Comparison of ENCODE assay signal across 8 cellular contexts in genomic region chr19:5680437-5681368, GRCh38. TPM values are rescaled to one million over a fixed set of nuclear protein-coding genes. Genes with fewer than 3 reads are reported as not detected.
DNase-seq lines count a peak whose midpoint lies in the region; ATAC-seq, FAIRE-seq and TF ChIP-seq lines count a peak whose summit lies in the region.

Gene HSD11B1L (plus strand): TSS chr19:5681027. CDS start chr19:5684833, 3,806 bp downstream.
Gene MICOS13 (minus strand): TSS chr19:5680516. CDS start chr19:5680486, 30 bp downstream.

- peak within 1 kb of the TSS; percentile 81; the same call in 1 of the 2 replicates for H2BK5ac ChIP-seq in H1 (ENCODE audit: low read depth, low read length)
- peak within 1 kb of the TSS; percentile 66 for H2BK5ac ChIP-seq in mesenchymal stem cell (ENCODE audit: low read depth, low read length, poor library complexity, severe bottlenecking)

- no peak for TF ChIP-seq POLR2A in H1 (IDR thresholded peaks at IDR 0.05; ENCODE audit: control extremely low read depth in 1 of 2, low read depth in 2 of 2, low read length in 2 of 2)

- H3K23ac ChIP-seq in H1 (ENCODE audit: insufficient read length) (no peak within 1 kb of the TSS), mesenchymal stem cell (ENCODE audit: low read length in 2 of 2) (peak within 1 kb of the TSS in 1 of 2 experiments; percentile 90)

- no peak for TF ChIP-seq RAD21 in H1 (IDR thresholded peaks at IDR 0.05 in 1 of 2, conservative IDR thresholded peaks at IDR 0.05 in 1 of 2; ENCODE audit: low read depth in 2 of 2, low read length in 2 of 2)

- peaks cover 15% of the 10 kb centered on the region; the same call in 1 of the 2 replicates for H3K23me2 ChIP-seq in H1 (ENCODE audit: low read depth, low read length)

- peak within 1 kb of the TSS; percentile 98 for H3K27ac ChIP-seq in CD8-positive, alpha-beta memory T cell (ENCODE audit: low read depth, low read length)
- H3K27ac ChIP-seq in H1 (ENCODE audit: low read depth, low read length) (peak within 1 kb of the TSS; percentile 88), mesenchymal stem cell (ENCODE audit: low read length, poor library complexity, severe bottlenecking) (peak within 1 kb of the TSS; percentile 80)

- peaks cover 0 to 10% of the 10 kb centered on the region in 2 experiments for H4K20me1 ChIP-seq in H1 (replicated peaks in 1 of 2; ENCODE audit: control insufficient read depth in 1 of 2, insufficient read depth in 2 of 2, low read length in 2 of 2)

- H2AK5ac ChIP-seq in H1 (ENCODE audit: low read depth, low read length) (0 out of 2 replicates have a peak within 1 kb of the TSS, but pooled peaks have one; percentile 90), mesenchymal stem cell (ENCODE audit: low read length, severe bottlenecking) (peak within 1 kb of the TSS; percentile 3)

- no peaks in the 10 kb centered on the region for H3K36me3 ChIP-seq in CD8-positive, alpha-beta memory T cell (ENCODE audit: insufficient read depth, low read length)
- 0 out of 8 replicates have a peak, but pooled peaks cover 0 to 2% (median 0%) of the 10 kb centered on the region in 4 experiments for H3K36me3 ChIP-seq in H1 (ENCODE audit: control insufficient read depth in 2 of 4, insufficient read depth in 4 of 4, low read length in 3 of 4)
- H3K36me3 ChIP-seq in mesenchymal stem cell (ENCODE audit: control insufficient read depth in 1 of 2, insufficient read depth in 2 of 2, low read depth in 1 of 2, low read length in 2 of 2): peaks cover 5 to 25% of the 10 kb centered on the region in 2 experiments

- H3K4me3 ChIP-seq in CD8-positive, alpha-beta memory T cell (ENCODE audit: low read length): peak within 1 kb of the TSS; percentile 99
- H3K4me3 ChIP-seq in H1 (ENCODE audit: extremely low read depth in 1 of 4, insufficient read depth in 2 of 4, low read depth in 3 of 4, low read length in 4 of 4) (peak within 1 kb of the TSS; percentile 58 to 83 (median 76)), mesenchymal stem cell (ENCODE audit: insufficient read depth in 1 of 2, low read depth in 1 of 2, low read length in 2 of 2) (peak within 1 kb of the TSS; percentile 74 to 99)

- no peak for TF ChIP-seq CTCF in H1 (IDR thresholded peaks at IDR 0.05; ENCODE audit: control extremely low read depth in 1 of 3, insufficient read depth in 1 of 3, low read depth in 1 of 3, low read length in 3 of 3)

- peak within 1 kb of the TSS; percentile 88 to 100 (median 100) for H3K27ac Mint-ChIP-seq in CD8-positive, alpha-beta memory T cell

- peak within 1 kb of the TSS; percentile 92; the same call in 1 of the 2 replicates for H2AFZ ChIP-seq in H1 (ENCODE audit: low read length)
- H2AFZ ChIP-seq in mesenchymal stem cell (ENCODE audit: low read depth, low read length): peak within 1 kb of the TSS; percentile 29

- TF ChIP-seq EP300 in H1 (IDR thresholded peaks at IDR 0.05; ENCODE audit: borderline replicate concordance in 1 of 2, low read depth in 2 of 2, low read length in 2 of 2): no peak

- H3K4ac ChIP-seq in H1 (replicated peaks; ENCODE audit: insufficient read length, low read depth, low read length) (peak within 1 kb of the TSS; percentile 94), mesenchymal stem cell (ENCODE audit: low read depth in 1 of 2, low read length in 2 of 2) (peak within 1 kb of the TSS; percentile 41 to 94)

- no peaks in the 10 kb centered on the region for H3K27me3 ChIP-seq in CD8-positive, alpha-beta memory T cell (ENCODE audit: insufficient read depth, low read length, poor library complexity, severe bottlenecking)
- H3K27me3 ChIP-seq in H1 (replicated peaks in 1 of 4; ENCODE audit: control insufficient read depth in 3 of 4, extremely low read depth in 1 of 4, insufficient read depth in 3 of 4, low read length in 3 of 4): no peaks in the 10 kb centered on the region
- H3K27me3 ChIP-seq in mesenchymal stem cell (ENCODE audit: control insufficient read depth in 1 of 2, insufficient read depth in 1 of 2, low read length in 2 of 2): no peaks in the 10 kb centered on the region

- peaks cover 21% of the 10 kb centered on the region for H3K4me1 ChIP-seq in CD8-positive, alpha-beta memory T cell (ENCODE audit: insufficient read depth, low read length)
- H3K4me1 ChIP-seq in H1 (replicated peaks in 1 of 4; ENCODE audit: control insufficient read depth in 3 of 4, insufficient read depth in 4 of 4, low read length in 3 of 4): peaks cover 0 to 14% (median 0%) of the 10 kb centered on the region in 4 experiments; a peak in 5 of 7 replicates
- H3K4me1 ChIP-seq in mesenchymal stem cell (ENCODE audit: control insufficient read depth, insufficient read depth, low read depth, low read length): peaks cover 23% of the 10 kb centered on the region

- H2BK12ac ChIP-seq in H1 (ENCODE audit: low read depth, low read length) (peak within 1 kb of the TSS; percentile 80; the same call in 1 of the 2 replicates), mesenchymal stem cell (ENCODE audit: low read length in 2 of 2) (peak within 1 kb of the TSS; percentile 55 to 61)

- ATAC-seq in GM19468 (IDR thresholded peaks at IDR 0.05; ENCODE audit: extremely low read depth, unreplicated experiment): peak; percentile 85

- H3K4me1 Mint-ChIP-seq in CD8-positive, alpha-beta memory T cell: peaks cover 18 to 31% (median 31%) of the 10 kb centered on the region in 3 donors

- peak within 1 kb of the TSS; percentile 22 for H2BK120ac ChIP-seq in H1 (replicated peaks; ENCODE audit: low read depth, low read length)
- H2BK120ac ChIP-seq in mesenchymal stem cell (ENCODE audit: low read depth, low read length): peak within 1 kb of the TSS; percentile 78

- peaks cover 0 to 11% (median 0%) of the 10 kb centered on the region in 3 donors for H3K36me3 Mint-ChIP-seq in CD8-positive, alpha-beta memory T cell

- H2BK15ac ChIP-seq in H1 (ENCODE audit: low read length): no peak within 1 kb of the TSS
- peak within 1 kb of the TSS; percentile 60 for H2BK15ac ChIP-seq in mesenchymal stem cell (ENCODE audit: low read depth, poor library complexity, severe bottlenecking)

- 3% methylated on average over 68 of the region's 94 CpGs; no CpG with 5 or more reads in 1 of the 2 experiments for WGBS in H1 (ENCODE audit: extremely low coverage in 1 of 2, insufficient coverage in 1 of 2, insufficient read length in 1 of 2, insufficient replicate concordance in 2 of 2, low coverage in 1 of 2, low lambda C conversion rate in 2 of 2, missing lambda C conversion rate in 1 of 2), 2 experiments
- 3% methylated on average over 92 of the region's 94 CpGs for WGBS in mesenchymal stem cell

- CTCF ChIA-PET in CD8-positive, alpha-beta memory T cell (lab: Charles Lee): interaction anchor here (1.1 kb wide), 1 partner anchor 9 kb away, joined by 4 read pairs; the partner anchor contains the start of gene RPL36
- CTCF ChIA-PET in H1 (lab: Charles Lee; ENCODE audit: partially characterized antibody): no interaction called here

- H3K9me3 ChIP-seq in CD8-positive, alpha-beta memory T cell (ENCODE audit: low read length): no peaks in the 10 kb centered on the region
- H3K9me3 ChIP-seq in H1 (ENCODE audit: insufficient read depth in 2 of 2, low read depth in 1 of 2, low read length in 1 of 2) (no peaks in the 10 kb centered on the region), mesenchymal stem cell (ENCODE audit: control insufficient read depth, low read length) (no peaks in the 10 kb centered on the region)

- peak within 1 kb of the TSS; percentile 76 for H4K5ac ChIP-seq in H1 (ENCODE audit: insufficient read length, low read depth, low read length)

- H3K79me1 ChIP-seq in H1 (ENCODE audit: low read depth, low read length) (peaks cover 3% of the 10 kb centered on the region; the same call in 1 of the 2 replicates), mesenchymal stem cell (replicated peaks; ENCODE audit: low read length, poor library complexity, severe bottlenecking) (peaks cover 29% of the 10 kb centered on the region)

- peak within 1 kb of the TSS; percentile 85 to 97 (median 92) for H3K4me3 Mint-ChIP-seq in CD8-positive, alpha-beta memory T cell

- H4K91ac ChIP-seq in H1 (replicated peaks; ENCODE audit: insufficient read length, low read length): no peak within 1 kb of the TSS
- H4K91ac ChIP-seq in mesenchymal stem cell (ENCODE audit: low read length): peak within 1 kb of the TSS; percentile 70

- no peak within 1 kb of the TSS for H2BK20ac ChIP-seq in H1 (ENCODE audit: low read length)

- H3K56ac ChIP-seq in H1 (replicated peaks; ENCODE audit: insufficient read length, low read depth, low read length): peak within 1 kb of the TSS; percentile 80

- peaks cover 0 to 2% of the 10 kb centered on the region in 2 donors for H3K27me3 Mint-ChIP-seq in CD8-positive, alpha-beta memory T cell

- H3K14ac ChIP-seq in H1 (ENCODE audit: insufficient read length) (no peak within 1 kb of the TSS), mesenchymal stem cell (ENCODE audit: low read length in 2 of 2) (peak within 1 kb of the TSS in 1 of 2 experiments; percentile 90)

- H4K8ac ChIP-seq in H1 (ENCODE audit: extremely low read depth, insufficient read depth, low read length): peak within 1 kb of the TSS; percentile 92
- peak within 1 kb of the TSS; percentile 85 for H4K8ac ChIP-seq in mesenchymal stem cell (ENCODE audit: low read length)

- peak; percentile 91 for FAIRE-seq in H1 (lab: Jason Lieb, UNC)

- H3K4me2 ChIP-seq in H1 (ENCODE audit: insufficient read depth in 1 of 2, low read depth in 2 of 2, low read length in 2 of 2) (peak within 1 kb of the TSS; percentile 89 to 97), mesenchymal stem cell (ENCODE audit: low read length, poor library complexity, severe bottlenecking) (peak within 1 kb of the TSS; percentile 87)

- DNase-seq in CD8-positive, alpha-beta memory T cell: peak; percentile 96 to 99 (median 99)
- DNase-seq in HS-5 (ENCODE audit: low read depth): peak; percentile 92
- DNase-seq in NK-92 treated with Interleukin-12 subunit alpha and Interleukin-12 subunit beta, amount 100 ng/mL, for 24 hours (lab: John Stamatoyannopoulos, UW): peak; percentile 96
- peak; percentile 90 to 95 (median 93) for DNase-seq in activated CD8-positive, alpha-beta memory T cell treated with anti-CD3 and anti-CD28 coated beads for 48 hours (ENCODE audit: low read depth in 2 of 3, low spot score in 2 of 3)
- DNase-seq in H1 (ENCODE audit: low read depth in 1 of 2, low spot score in 2 of 2): peak; percentile 97 to 100
- peak; percentile 99 for DNase-seq in mesenchymal stem cell
- DNase-seq in stimulated activated CD8-positive, alpha-beta memory T cell treated with anti-CD3 and anti-CD28 coated beads, Interleukin-12 subunit alpha, Interleukin-12 subunit beta, amount 100 ng/mL, for 4 hours (ENCODE audit: low read depth): peak; percentile 97

- H3K79me2 ChIP-seq in H1 (ENCODE audit: control insufficient read depth in 1 of 2, insufficient read depth in 2 of 2, low read length in 2 of 2): no peaks in the 10 kb centered on the region

- H3K18ac ChIP-seq in H1 (ENCODE audit: extremely low read depth, low read length) (peak within 1 kb of the TSS; percentile 93), mesenchymal stem cell (ENCODE audit: low read depth in 1 of 2, low read length in 2 of 2) (peak within 1 kb of the TSS; percentile 88 to 92)

- POLR2A ChIA-PET in CD8-positive, alpha-beta memory T cell (lab: Charles Lee): interaction anchor here (1.7 kb wide), 1 partner anchor 10 kb away, joined by 4 read pairs; no protein-coding TSS in a partner anchor
- POLR2A ChIA-PET in H1 (lab: Charles Lee; ENCODE audit: partially characterized antibody): interaction anchor here (0.5 to 1.7 kb wide), 4 partner anchors 9 to 33 kb away, joined by 3 to 8 read pairs (median 6); partner anchors contain the start of gene RPL36

- no peaks in the 10 kb centered on the region for H3K9me3 Mint-ChIP-seq in CD8-positive, alpha-beta memory T cell

- H3K9ac ChIP-seq in H1 (replicated peaks in 1 of 4; ENCODE audit: extremely low read depth in 1 of 4, low read depth in 3 of 4, low read length in 3 of 4): peak within 1 kb of the TSS; percentile 59 to 67 (median 64); a peak in 6 of 7 replicates
- peak within 1 kb of the TSS; percentile 96 for H3K9ac ChIP-seq in mesenchymal stem cell (ENCODE audit: low read length)

RNA-seq across cellular contexts. Expression of gene HSD11B1L, which starts in this region (rescaled TPM):
- total RNA-seq in CD8-positive, alpha-beta memory T cell: 1 to 10 TPM; 1.4 to 2.3 TPM
- polyA plus RNA-seq in CD8-positive, alpha-beta memory T cell: 4.0 TPM
- 8.2 and 9.5 TPM in 2 replicates for total RNA-seq in H1 (2021; fragmentation: NEBNext Ultra II Directional; extraction: Animal tissue kit (Norgen Biotek cat#: 25700))
- polyA plus RNA-seq in H1 (2011; rRNA removed): 20.6 and 29.4 TPM in 2 replicates
- 22.0 TPM for polyA plus RNA-seq in H1 (2011; cell fraction: cytosol; rRNA removed)
- polyA plus RNA-seq in H1 (2011; cell fraction: nucleus; rRNA removed): 22.8 TPM
- 8.0 to 16.5 TPM (median 12.2 TPM) in 4 replicates for polyA plus RNA-seq in H1 (2012, experiment 1 of 2)
- 8.5 TPM for polyA plus RNA-seq in H1 (2012, experiment 2 of 2)
- 10.6 TPM for polyA plus RNA-seq in H1 (2013, experiment 1 of 2)
- 10.7 TPM for polyA plus RNA-seq in H1 (2013, experiment 2 of 2)
- polyA minus RNA-seq in H1 (2011; rRNA and poly(A)+ RNA removed): 1.6 and 2.3 TPM in 2 replicates
- 11.4 TPM for polyA minus RNA-seq in H1 (2011; cell fraction: cytosol; rRNA and poly(A)+ RNA removed)
- 4.7 TPM for polyA minus RNA-seq in H1 (2011; cell fraction: nucleus; rRNA and poly(A)+ RNA removed)
- 13.7 TPM for polyA plus RNA-seq in mesenchymal stem cell (2013, experiment 1 of 2)
- 13.5 TPM for polyA plus RNA-seq in mesenchymal stem cell (2013, experiment 2 of 2)

RNA-seq across cellular contexts. Expression of gene MICOS13, which starts in this region (rescaled TPM):
- total RNA-seq in CD8-positive, alpha-beta memory T cell: 10 to 100 TPM; 60.6 to 62.1 TPM
- 117 TPM for polyA plus RNA-seq in CD8-positive, alpha-beta memory T cell
- total RNA-seq in H1 (2021; fragmentation: NEBNext Ultra II Directional; extraction: Animal tissue kit (Norgen Biotek cat#: 25700)): 17.3 and 20.4 TPM in 2 replicates
- polyA plus RNA-seq in H1 (2011; rRNA removed): 36.1 and 36.9 TPM in 2 replicates
- polyA plus RNA-seq in H1 (2011; cell fraction: cytosol; rRNA removed): 26.2 TPM
- polyA plus RNA-seq in H1 (2011; cell fraction: nucleus; rRNA removed): 20.9 TPM
- polyA plus RNA-seq in H1 (2012, experiment 1 of 2): 15.4 to 29.5 TPM (median 24.5 TPM) in 4 replicates
- polyA plus RNA-seq in H1 (2012, experiment 2 of 2): 18.7 TPM
- polyA plus RNA-seq in H1 (2013, experiment 1 of 2): 17.6 TPM
- polyA plus RNA-seq in H1 (2013, experiment 2 of 2): 17.0 TPM
- 2.6 and 3.4 TPM in 2 replicates for polyA minus RNA-seq in H1 (2011; rRNA and poly(A)+ RNA removed)
- polyA minus RNA-seq in H1 (2011; cell fraction: cytosol; rRNA and poly(A)+ RNA removed): 10.9 TPM
- 11.3 TPM for polyA minus RNA-seq in H1 (2011; cell fraction: nucleus; rRNA and poly(A)+ RNA removed)
- 58.1 TPM for polyA plus RNA-seq in mesenchymal stem cell (2013, experiment 1 of 2)
- polyA plus RNA-seq in mesenchymal stem cell (2013, experiment 2 of 2): 61.4 TPM

Comparison
In these comparisons a context has a peak if more than half of its experiments do, and no peak if none do; other contexts are left out.
1. Peak in every context shown above with its lines: DNase-seq, ATAC-seq, H3K4me3 ChIP-seq and H3K27ac ChIP-seq.